1 cellular context compared by ENCODE assay signal in genomic region chr20:37276494-37277252, GRCh38.
TF ChIP-seq lines count a peak whose summit lies in the region.

No MANE protein-coding gene starts in this region.

TF ChIP-seq in HepG2, 621 proteins besides CTCF, POLR2A, EP300 and RAD21 (continued from another document and continues in another):
- TF ChIP-seq SNAPC4 (CRISPR knock-in tag; IDR thresholded peaks at IDR 0.05) = no peak
- 0 out of 2 replicates have a peak, but pooled peaks have one; percentile 58 for TF ChIP-seq ZMYM2 (CRISPR knock-in tag; IDR thresholded peaks at IDR 0.05)
- peak; percentile 62 for TF ChIP-seq SAP130 (CRISPR knock-in tag; IDR thresholded peaks at IDR 0.05; ENCODE audit: low read depth)
- TF ChIP-seq ZNF382 (CRISPR knock-in tag; IDR thresholded peaks at IDR 0.05; ENCODE audit: borderline replicate concordance) = no peak
- TF ChIP-seq FOXM1 (CRISPR knock-in tag; IDR thresholded peaks at IDR 0.05) = no peak
- no peak for TF ChIP-seq NFYC (CRISPR knock-in tag; IDR thresholded peaks at IDR 0.05)
- TF ChIP-seq ZNF572 (CRISPR knock-in tag; IDR thresholded peaks at IDR 0.05) = peak; percentile 92
- no peak for TF ChIP-seq IRF9 (CRISPR knock-in tag; IDR thresholded peaks at IDR 0.05; ENCODE audit: borderline replicate concordance)
- TF ChIP-seq SALL1 (CRISPR knock-in tag; IDR thresholded peaks at IDR 0.05) = peak; percentile 26
- no peak for TF ChIP-seq ZNF83 (CRISPR knock-in tag; IDR thresholded peaks at IDR 0.05; ENCODE audit: borderline replicate concordance)
- no peak for TF ChIP-seq TCF12 (IDR thresholded peaks at IDR 0.05)
- TF ChIP-seq TCF12 (CRISPR knock-in tag; IDR thresholded peaks at IDR 0.05) = no peak
- TF ChIP-seq ZNF24 (IDR thresholded peaks at IDR 0.05) = no peak
- TF ChIP-seq ZNF574 (CRISPR knock-in tag; IDR thresholded peaks at IDR 0.05) = peak; percentile 39; the same call in 1 of the 2 replicates
- TF ChIP-seq ERF (CRISPR knock-in tag; IDR thresholded peaks at IDR 0.05) = peak; percentile 40; the same call in 1 of the 2 replicates
- TF ChIP-seq MYC (CRISPR knock-in tag; IDR thresholded peaks at IDR 0.05; ENCODE audit: borderline replicate concordance) = peak; percentile 75; the same call in 1 of the 2 replicates
- 0 out of 2 replicates have a peak, but pooled peaks have one; percentile 4 for TF ChIP-seq BCL3 (CRISPR knock-in tag; IDR thresholded peaks at IDR 0.05)
- TF ChIP-seq PHF21A (CRISPR knock-in tag; IDR thresholded peaks at IDR 0.05) = peak; percentile 21; the same call in 1 of the 2 replicates
- TF ChIP-seq ZNF329 (CRISPR knock-in tag; IDR thresholded peaks at IDR 0.05; ENCODE audit: low read depth) = no peak
- TF ChIP-seq ZNF362 (CRISPR knock-in tag; IDR thresholded peaks at IDR 0.05; ENCODE audit: borderline replicate concordance) = peak; percentile 29; the same call in 1 of the 2 replicates
- TF ChIP-seq PCBP2 (optimal IDR thresholded peaks at IDR 0.05; ENCODE audit: low read depth, low read length, poor library complexity, severe bottlenecking) = no peak
- TF ChIP-seq ZSCAN29 (CRISPR knock-in tag; conservative IDR thresholded peaks at IDR 0.05) = no peak
- peak in 1 of 2 experiments; percentile 49; a peak in 1 of 4 replicates for TF ChIP-seq HMGXB4 (CRISPR knock-in tag; IDR thresholded peaks at IDR 0.05; ENCODE audit: borderline replicate concordance in 1 of 2, low read depth in 1 of 2)
- TF ChIP-seq ZEB1 (IDR thresholded peaks at IDR 0.05; ENCODE audit: insufficient replicate concordance, low read depth) = peak; percentile 46
- TF ChIP-seq ARID4A (CRISPR knock-in tag; IDR thresholded peaks at IDR 0.05; ENCODE audit: borderline replicate concordance) = peak; percentile 40; the same call in 1 of the 2 replicates
- peak; percentile 34; the same call in 1 of the 2 replicates for TF ChIP-seq BCL6 (CRISPR knock-in tag; IDR thresholded peaks at IDR 0.05)
- TF ChIP-seq NFIC (IDR thresholded peaks at IDR 0.05; ENCODE audit: low read length) = no peak; the same call in 1 of the 2 replicates
- no peak for TF ChIP-seq ZNF510 (CRISPR knock-in tag; IDR thresholded peaks at IDR 0.05; ENCODE audit: low read depth)
- TF ChIP-seq ZNF503 (CRISPR knock-in tag; IDR thresholded peaks at IDR 0.05) = no peak
- TF ChIP-seq STAG1 (CRISPR knock-in tag; IDR thresholded peaks at IDR 0.05) = peak; percentile 70
- peak; percentile 45; the same call in 1 of the 2 replicates for TF ChIP-seq ZBTB20 (CRISPR knock-in tag; IDR thresholded peaks at IDR 0.05; ENCODE audit: borderline replicate concordance, low read depth)
- TF ChIP-seq ZMYM4 (CRISPR knock-in tag; IDR thresholded peaks at IDR 0.05) = 0 out of 2 replicates have a peak, but pooled peaks have one; percentile 24
- TF ChIP-seq SRSF4 (IDR thresholded peaks at IDR 0.05; ENCODE audit: low read depth, low read length, poor library complexity, severe bottlenecking) = no peak
- peak; percentile 89 for TF ChIP-seq ZNF501 (CRISPR knock-in tag; IDR thresholded peaks at IDR 0.05)
- TF ChIP-seq ZNF670 (CRISPR knock-in tag; IDR thresholded peaks at IDR 0.05; ENCODE audit: borderline replicate concordance) = no peak
- peak; percentile 46; the same call in 1 of the 2 replicates for TF ChIP-seq ZNF772 (CRISPR knock-in tag; IDR thresholded peaks at IDR 0.05)
- 0 out of 2 replicates have a peak, but pooled peaks have one; percentile 54 for TF ChIP-seq ZNF605 (CRISPR knock-in tag; IDR thresholded peaks at IDR 0.05)
- 0 out of 2 replicates have a peak, but pooled peaks have one; percentile 46 for TF ChIP-seq ZNF790 (CRISPR knock-in tag; IDR thresholded peaks at IDR 0.05; ENCODE audit: borderline replicate concordance)
- peak; percentile 14 for TF ChIP-seq ZNF883 (CRISPR knock-in tag; IDR thresholded peaks at IDR 0.05; ENCODE audit: not compliant biosample characterization)
- no peak for TF ChIP-seq NR2F6 (IDR thresholded peaks at IDR 0.05)
- 0 out of 2 replicates have a peak, but pooled peaks have one; percentile 35 for TF ChIP-seq NR2F6 (CRISPR knock-in tag; IDR thresholded peaks at IDR 0.05)
- TF ChIP-seq GATAD2A (CRISPR knock-in tag; IDR thresholded peaks at IDR 0.05) = peak; percentile 42; the same call in 1 of the 2 replicates
- TF ChIP-seq YY1 (IDR thresholded peaks at IDR 0.05; ENCODE audit: insufficient read depth, insufficient replicate concordance, low read depth, low read length) = no peak
- no peak for TF ChIP-seq ZNF263 (CRISPR knock-in tag; IDR thresholded peaks at IDR 0.05)
